ENCODE assay signal across 16 cellular contexts in genomic region chr3:13462125-13462629, GRCh38. TPM values are rescaled to one million over a fixed set of nuclear protein-coding genes. Genes with fewer than 3 reads are reported as not detected.
A peak's percentile ranks its signal among the peaks of the same experiment; 100 is the strongest.
DNase-seq lines count a peak whose midpoint lies in the region; ATAC-seq, FAIRE-seq and TF ChIP-seq lines count a peak whose summit lies in the region.
"Had no signal": no experiment of that assay in that cellular context is flagged by ENCODE, and none has a peak within 500 bp of the region (broad histone marks: within the 10 kb centered on the region; RNA-seq: fewer than 3 reads in every experiment).

No MANE protein-coding gene starts in this region.

- no peak overlapping the region for H3K9ac ChIP-seq in HCT116 (ENCODE audit: low read length)
- no peak overlapping the region for H3K9ac ChIP-seq in trophoblast cell (ENCODE audit: low read length)
- H3K9ac ChIP-seq: GM23248 had no signal

- H4K20me1 ChIP-seq in GM23338 (replicated peaks; ENCODE audit: insufficient read depth): no peaks in the 10 kb centered on the region
- no peaks in the 10 kb centered on the region for H4K20me1 ChIP-seq in HCT116 (ENCODE audit: insufficient read depth)

- in situ Hi-C loops in G401 (cut with HindIII; ENCODE audit: low sequenced_read_pairs): no loop called here

- no peak overlapping the region for H4K8ac ChIP-seq in trophoblast cell (ENCODE audit: low read depth, low read length)

- TF ChIP-seq CTCF in GM23338 (conservative IDR thresholded peaks at IDR 0.05; ENCODE audit: low read depth in 2 of 2): no peak
- no peak for TF ChIP-seq CTCF in HCT116 (IDR thresholded peaks at IDR 0.05 in 2 of 3, conservative IDR thresholded peaks at IDR 0.05 in 1 of 3; ENCODE audit: borderline replicate concordance in 1 of 3, insufficient read depth in 1 of 3, low read depth in 2 of 3, low read length in 2 of 3)
- TF ChIP-seq CTCF in pancreas (IDR thresholded peaks at IDR 0.05): no peak

- H3K27me3 ChIP-seq in GM23338 (ENCODE audit: insufficient read depth) (peaks cover 6% of the 10 kb centered on the region), HCT116 (ENCODE audit: insufficient read depth, low read length) (no peaks in the 10 kb centered on the region), trophoblast cell (ENCODE audit: insufficient read depth, low read length) (peaks cover 2% of the 10 kb centered on the region), pancreas (no peaks in the 10 kb centered on the region)
- H3K27me3 ChIP-seq: MG63 had no signal

- H3K9me3 ChIP-seq in HCT116 (ENCODE audit: control insufficient read depth in 1 of 2, insufficient read depth in 1 of 2, low read depth in 1 of 2, low read length in 2 of 2) (no peaks in the 10 kb centered on the region), trophoblast cell (ENCODE audit: insufficient read depth, low read depth, low read length) (no peaks in the 10 kb centered on the region), pancreas (no peaks in the 10 kb centered on the region)
- H3K9me3 ChIP-seq: HAP-1, MG63 had no signal

- no peak for TF ChIP-seq POLR2A in HCT116 (IDR thresholded peaks at IDR 0.05; ENCODE audit: borderline replicate concordance, extremely low read depth, insufficient read depth, insufficient read length)

- H3K4me1 ChIP-seq in GM23338 (ENCODE audit: insufficient read depth): peaks cover 5% of the 10 kb centered on the region; the same call in 1 of the 2 replicates
- H3K4me1 ChIP-seq in HCT116 (ENCODE audit: control insufficient read depth in 1 of 2, insufficient read depth in 2 of 2, low read length in 2 of 2): peaks cover 2 to 8% of the 10 kb centered on the region in 2 experiments; a peak in 3 of 4 replicates
- no peaks in the 10 kb centered on the region for H3K4me1 ChIP-seq in trophoblast cell (ENCODE audit: control insufficient read depth in 1 of 2, insufficient read depth in 2 of 2, low read length in 2 of 2)
- H3K4me1 ChIP-seq in pancreas: peaks cover 0 to 5% (median 0%) of the 10 kb centered on the region in 3 donors

- DNase-seq in GM23338 (ENCODE audit: low spot score) (no peak), HCT116 (ENCODE audit: low read depth, low spot score) (no peak), T-cell (no peak), trophoblast cell (peak; percentile 94 to 97), pancreas (no peak), G401 (ENCODE audit: low spot score) (no peak), midbrain (lab: John Stamatoyannopoulos, UW) (no peak)
- DNase-seq: DMS79, MG63, NCI-H1694, NCI-H2171, NCI-H524 treated with DMSO at 0.1 percent for 48 hours had no signal

- H3K18ac ChIP-seq in trophoblast cell (ENCODE audit: low read length): no peak overlapping the region

- no peaks in the 10 kb centered on the region for H3K9me2 ChIP-seq in GM23338 (ENCODE audit: insufficient read depth)
- H3K9me2 ChIP-seq in HCT116 (ENCODE audit: insufficient read depth): no peaks in the 10 kb centered on the region

- H3K36me3 ChIP-seq in GM23338 (ENCODE audit: insufficient read depth) (no peaks in the 10 kb centered on the region), HCT116 (ENCODE audit: control insufficient read depth in 1 of 2, insufficient read depth in 2 of 2, low read length in 2 of 2) (no peaks in the 10 kb centered on the region), trophoblast cell (ENCODE audit: control insufficient read depth in 1 of 2, insufficient read depth in 2 of 2, low read length in 2 of 2) (no peaks in the 10 kb centered on the region), pancreas (no peaks in the 10 kb centered on the region)
- H3K36me3 ChIP-seq: HAP-1, MG63 had no signal

- peaks cover 9% of the 10 kb centered on the region for H3K4me1 Mint-ChIP-seq in GM23338
- H3K4me1 Mint-ChIP-seq in T-cell: peaks cover 0 to 5% (median 4%) of the 10 kb centered on the region in 3 donors

- no peak overlapping the region for H2AK5ac ChIP-seq in trophoblast cell (ENCODE audit: low read length)

- H3K27ac ChIP-seq in GM23338 (ENCODE audit: low read depth) (no peak overlapping the region), HCT116 (ENCODE audit: low read depth, low read length) (no peak overlapping the region), trophoblast cell (ENCODE audit: low read depth, low read length) (no peak overlapping the region), pancreas (no peak overlapping the region)
- H3K27ac ChIP-seq: GM23248 had no signal

- no peak overlapping the region for H3K23ac ChIP-seq in trophoblast cell (ENCODE audit: low read length)

- H3K27ac Mint-ChIP-seq in GM23338 (no peak overlapping the region), T-cell (peak overlapping the region; percentile 34 to 52)
- H3K27ac Mint-ChIP-seq: CD4-positive, CD25-positive, alpha-beta regulatory T cell had no signal

- no peak overlapping the region for H3K14ac ChIP-seq in trophoblast cell (ENCODE audit: low read length)

- CTCF ChIA-PET in HCT116 (lab: Charles Lee) (interaction anchor here (1.0 to 3.8 kb wide), 6 partner anchors 9 to 370 kb away, joined by 3 to 18 read pairs (median 6); partner anchors contain the start of gene HDAC11), T-cell (lab: Charles Lee) (interaction anchor here (0.7 to 3.9 kb wide), 7 partner anchors 9 to 393 kb away, joined by 3 to 13 read pairs (median 4); partner anchors contain the start of gene HDAC11 (in 1 of the 2))

- H3K79me1 ChIP-seq in trophoblast cell (ENCODE audit: low read length): no peaks in the 10 kb centered on the region

- H3K4me3 ChIP-seq in GM23338 (no peak overlapping the region), HCT116 (replicated peaks in 1 of 2; ENCODE audit: low read depth in 1 of 2, low read length in 2 of 2) (no peak overlapping the region), trophoblast cell (ENCODE audit: low read depth, low read length) (no peak overlapping the region), pancreas (no peak overlapping the region)
- H3K4me3 ChIP-seq: GM23248, HAP-1, MG63 had no signal

- no peak overlapping the region for H2BK5ac ChIP-seq in trophoblast cell (ENCODE audit: low read depth, low read length, poor library complexity)

- H4K12ac ChIP-seq in trophoblast cell (ENCODE audit: low read depth, low read length): no peak overlapping the region

- H2BK120ac ChIP-seq in trophoblast cell (ENCODE audit: insufficient read depth, low read length, poor library complexity): no peak overlapping the region

- H3K9me3 Mint-ChIP-seq in GM23338: peaks cover 3% of the 10 kb centered on the region; the same call in 1 of the 3 replicates
- H3K9me3 Mint-ChIP-seq in T-cell: no peaks in the 10 kb centered on the region
- H3K9me3 Mint-ChIP-seq: CD4-positive, CD25-positive, alpha-beta regulatory T cell had no signal

- H2BK12ac ChIP-seq in trophoblast cell (ENCODE audit: low read length): no peak overlapping the region

- no peak overlapping the region for H4K91ac ChIP-seq in trophoblast cell (ENCODE audit: low read depth, low read length)

- intact Hi-C loops in HCT116 (cut with micrococcal nuclease) (no loop called here), pancreas (cut with DNase I) (loop anchor here in 1 of 3 donors (10.0 kb wide), 1 partner anchor 367 kb away; no protein-coding TSS in a partner anchor)

- TF ChIP-seq RAD21 in HCT116 (IDR thresholded peaks at IDR 0.05; ENCODE audit: low read depth): no peak

- no peak overlapping the region for H3K4ac ChIP-seq in trophoblast cell (ENCODE audit: low read depth, low read length)

- no peaks in the 10 kb centered on the region for H3F3A ChIP-seq in GM23338 (replicated peaks; ENCODE audit: low read depth)

- peaks cover 26% of the 10 kb centered on the region for H3K27me3 Mint-ChIP-seq in GM23338 (ENCODE audit: insufficient read depth, low read depth, poor library complexity)
- peaks cover 4 to 16% of the 10 kb centered on the region in 2 donors for H3K27me3 Mint-ChIP-seq in T-cell

- BruUV-seq in HCT116 (replicated peaks; lab: Mats Ljungman, UMichigan): no TSS peak

- H3K4me3 Mint-ChIP-seq in GM23338: no peak overlapping the region
- no peak overlapping the region for H3K4me3 Mint-ChIP-seq in T-cell
- H3K4me3 Mint-ChIP-seq: CD4-positive, CD25-positive, alpha-beta regulatory T cell had no signal

- FAIRE-seq in pancreas (lab: Jason Lieb, UNC): no peak
- FAIRE-seq: GM12891 had no signal

- POLR2A ChIA-PET in HCT116 (lab: Charles Lee) (no interaction called here), T-cell (lab: Charles Lee) (interaction anchor here in 1 of 2 donors (0.7 kb wide), 1 partner anchor 23 kb away, joined by 3 read pairs; no protein-coding TSS in a partner anchor)

- RAD21 ChIA-PET in HCT116 (lab: Charles Lee; ENCODE audit: low non-redundant PET in 1 of 2, low total read pairs in 2 of 2, uncharacterized antibody in 2 of 2, unreplicated experiment in 2 of 2): interaction anchor here in 1 of 2 experiments (1.2 kb wide), 1 partner anchor 370 kb away, joined by 3 read pairs; no protein-coding TSS in a partner anchor

- H3K79me2 ChIP-seq in GM23338 (replicated peaks; ENCODE audit: insufficient read depth): no peaks in the 10 kb centered on the region
- no peaks in the 10 kb centered on the region for H3K79me2 ChIP-seq in HCT116 (ENCODE audit: insufficient read depth, low read length)
- H3K79me2 ChIP-seq in trophoblast cell (ENCODE audit: control insufficient read depth, insufficient read depth, low read length, poor library complexity): no peaks in the 10 kb centered on the region

- H2AFZ ChIP-seq in GM23338 (peak overlapping the region; percentile 7; the same call in 1 of the 2 replicates), HCT116 (ENCODE audit: low read depth, low read length, poor library complexity, severe bottlenecking) (no peak overlapping the region), trophoblast cell (ENCODE audit: insufficient read depth, low read length, poor library complexity) (no peak overlapping the region)
- H2AFZ ChIP-seq: GM23248 had no signal

- WGBS in trophoblast cell (ENCODE audit: extremely low coverage, insufficient coverage, insufficient read length): no CpG with 5 or more reads among the region's 8 CpGs
- 80 to 88% methylated on average over 8 of the region's 8 CpGs for WGBS in pancreas, 2 donors

- ATAC-seq in GM23338: no peak
- ATAC-seq in HCT116: 0 out of 2 replicates have a peak, but pooled peaks have one; percentile 7
- ATAC-seq in T-cell (replicated peaks in 1 of 4): no peak
- no peak for ATAC-seq in pancreas

- H3K36me3 Mint-ChIP-seq in GM23338 (ENCODE audit: low read depth) (no peaks in the 10 kb centered on the region; the same call in 1 of the 3 replicates), T-cell (no peaks in the 10 kb centered on the region)
- H3K36me3 Mint-ChIP-seq: CD4-positive, CD25-positive, alpha-beta regulatory T cell had no signal

- H3K4me2 ChIP-seq in GM23338 (no peak overlapping the region), HCT116 (ENCODE audit: low read length) (no peak overlapping the region), trophoblast cell (ENCODE audit: low read length) (no peak overlapping the region)

RNA-seq across cellular contexts. Expression of gene HDAC11, which starts 17.9 kb away (rescaled TPM):
- 11.1 and 15.8 TPM in 2 replicates for total RNA-seq in GM23338 (2014; rRNA removed; shearing (Covaris generic))
- polyA plus RNA-seq in GM23338 (2016; fragmentation: Nextera tagmentation; extraction: Ambion mirVana): 3.5 and 5.4 TPM in 2 replicates
- total RNA-seq in HCT116 (2021; ENCODE audit: unreplicated experiment): 16.1 TPM
- polyA plus RNA-seq in HCT116 (2012): 14.5 and 15.6 TPM in 2 replicates
- total RNA-seq in T-cell: 10 to 100 TPM in 1 of 5 donors, 1 to 10 TPM in 4; 5.9 to 10.4 (median 7.9) TPM
- polyA plus RNA-seq in trophoblast cell (2013): 3.4 and 3.8 TPM in 2 replicates
- 10 to 100 TPM; 22.0 to 40.3 (median 27.4) TPM for total RNA-seq in pancreas
- 10 to 100 TPM; 20.4 to 26.6 TPM for polyA plus RNA-seq in pancreas
- total RNA-seq in G401 (2014; rRNA removed; shearing (Covaris generic)): 15.3 and 30.3 TPM in 2 replicates

RNA-seq across cellular contexts. Expression of gene NUP210, which starts 42.1 kb away (rescaled TPM):
- total RNA-seq in GM23338 (2014; rRNA removed; shearing (Covaris generic)): 72.7 and 73.9 TPM in 2 replicates
- polyA plus RNA-seq in GM23338 (2016; fragmentation: Nextera tagmentation; extraction: Ambion mirVana) (13.8 and 14.1 TPM in 2 replicates), pancreas (10 to 100 TPM; 10.9 to 12.4 TPM)
- total RNA-seq in HCT116 (2021; ENCODE audit: unreplicated experiment) (74.9 TPM), T-cell (100 to 1,000 TPM; 117 to 148 (median 125) TPM), pancreas (10 to 100 TPM in 2 of 6 donors, 1 to 10 TPM in 4; 7.6 to 12.5 (median 8.9) TPM)
- polyA plus RNA-seq in HCT116 (2012): 60.5 and 68.3 TPM in 2 replicates
- 5.4 and 5.8 TPM in 2 replicates for polyA plus RNA-seq in trophoblast cell (2013)
- 33.0 and 45.0 TPM in 2 replicates for total RNA-seq in G401 (2014; rRNA removed; shearing (Covaris generic))
- total RNA-seq: GM23248 had no signal

Comparison
In these comparisons a context has a peak if more than half of its experiments do, and no peak if none do; other contexts are left out.
1. DNase-seq: peak in trophoblast cell (2 of 2); none in GM23338 (single experiment), HCT116 (single experiment), T-cell (0 of 34), pancreas (0 of 6), G401 (single experiment) and midbrain (single experiment).